ENCODE assay signal across 16 cellular contexts in the genomic region with DNA sequence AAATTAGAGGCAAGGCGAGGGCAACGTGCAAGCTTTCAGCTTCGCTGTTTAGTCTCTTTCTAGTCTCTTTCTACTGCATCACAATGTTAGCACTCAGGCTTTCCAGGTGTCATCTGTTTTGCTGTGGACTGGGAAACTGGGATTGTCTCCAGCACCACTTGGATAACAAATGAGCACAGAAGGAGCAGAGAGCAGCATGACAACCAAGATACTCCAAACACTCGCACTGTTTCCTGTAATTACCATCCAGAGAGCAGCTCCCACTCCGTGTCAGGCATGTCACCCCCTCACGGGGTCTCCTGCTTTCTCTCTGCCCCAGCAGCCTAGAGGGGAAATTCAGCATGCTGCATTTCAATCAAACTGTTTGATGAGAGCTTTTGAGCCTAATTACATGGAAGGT.
DNase-seq lines count a peak whose midpoint lies in the region; ATAC-seq, FAIRE-seq and TF ChIP-seq lines count a peak whose summit lies in the region.
"Had no signal": no experiment of that assay in that cellular context is flagged by ENCODE, and none has a peak within 500 bp of the region (broad histone marks: within the 10 kb centered on the region; RNA-seq: fewer than 3 reads in every experiment).

No MANE protein-coding gene starts in this region.

- no peak for ATAC-seq in A549
- no peak for ATAC-seq in GM21529 (IDR thresholded peaks at IDR 0.05; ENCODE audit: unreplicated experiment)
- ATAC-seq in GM18519 (IDR thresholded peaks at IDR 0.05; ENCODE audit: low FRiP score, unreplicated experiment), result no peak
- ATAC-seq: activated T-helper 17 cell treated with anti-CD3 and anti-CD28 coated beads, Interleukin-2, amount 50 U/mL, for 72 hours; psoas muscle; stimulated activated naive CD8-positive, alpha-beta T cell treated with anti-CD3 and anti-CD28 coated beads, Interleukin-15, Interleukin-2, amounts not matched to agents 100 U/mL and 50 U/mL, for 24 hours; T-cell had no signal

- TF ChIP-seq RAD21 in A549 (conservative IDR thresholded peaks at IDR 0.05 in 1 of 2, IDR thresholded peaks at IDR 0.05 in 1 of 2), result no peak

- peak overlapping the region; percentile 22; the same call in 1 of the 3 replicates for H3K4me2 ChIP-seq in A549

- DNase-seq in A549 (ENCODE audit: low read depth in 1 of 2, low spot score in 1 of 2) (no peak), NCI-H1694 (lab: John Stamatoyannopoulos, UW) (peak; percentile 16), midbrain (lab: John Stamatoyannopoulos, UW) (peak; percentile 35), SKM-1 (lab: John Stamatoyannopoulos, UW; ENCODE audit: unreplicated experiment) (no peak), HFFc6 (no peak)
- DNase-seq: activated CD8-positive, alpha-beta memory T cell treated with anti-CD3 and anti-CD28 coated beads for 24 hours; GF-D8; KBM-7; psoas muscle; stimulated activated naive CD8-positive, alpha-beta T cell treated with anti-CD3 and anti-CD28 coated beads, Interleukin-15, Interleukin-2, amounts not matched to agents 100 U/mL and 50 U/mL, for 24 hours; T-cell; WERI-Rb-1 had no signal

- CTCF ChIA-PET in A549 (lab: Yijun Ruan, JAX), result interaction anchor here (1.4 kb wide), 1 partner anchor 61 kb away, joined by 3 read pairs; no protein-coding TSS in a partner anchor

- H3K36me3 Mint-ChIP-seq in brain, result no peaks in the 10 kb centered on the region
- no peaks in the 10 kb centered on the region for H3K36me3 Mint-ChIP-seq in HFFc6 (ENCODE audit: low read depth)
- H3K36me3 Mint-ChIP-seq: T-cell had no signal

- H3K27me3 Mint-ChIP-seq in brain (no peaks in the 10 kb centered on the region), HFFc6 (ENCODE audit: insufficient read depth) (no peaks in the 10 kb centered on the region)
- H3K27me3 Mint-ChIP-seq: activated T-helper 17 cell treated with anti-CD3 and anti-CD28 coated beads, Interleukin-2, amount 50 U/mL, for 72 hours; T-cell had no signal

- no peak for TF ChIP-seq CTCF in A549 (IDR thresholded peaks at IDR 0.05)
- TF ChIP-seq CTCF in brain (conservative IDR thresholded peaks at IDR 0.05), result no peak
- TF ChIP-seq CTCF in HFFc6 (IDR thresholded peaks at IDR 0.05), result no peak

- H3K4me1 ChIP-seq in A549, result no peaks in the 10 kb centered on the region
- H3K4me1 ChIP-seq: psoas muscle had no signal

- H3K27ac ChIP-seq in A549, result no peak overlapping the region
- H3K27ac ChIP-seq: psoas muscle, WERI-Rb-1 had no signal

- TF ChIP-seq POLR2A in A549 (IDR thresholded peaks at IDR 0.05; ENCODE audit: low read length), result no peak

- no peaks in the 10 kb centered on the region for H3K9me3 Mint-ChIP-seq in brain
- H3K9me3 Mint-ChIP-seq in HFFc6, result no peaks in the 10 kb centered on the region; the same call in 1 of the 2 replicates

- H3K27ac Mint-ChIP-seq in brain (peak overlapping the region in 4 of 5 experiments; percentile 3 to 67 (median 38)), HFFc6 (no peak overlapping the region)
- H3K27ac Mint-ChIP-seq: activated T-helper 17 cell treated with anti-CD3 and anti-CD28 coated beads, Interleukin-2, amount 50 U/mL, for 72 hours; T-cell had no signal

- no peak for TF ChIP-seq EP300 in A549 (IDR thresholded peaks at IDR 0.05)

- FAIRE-seq in A549 (lab: Jason Lieb, UNC), result no peak

- no peak overlapping the region for H3K4me3 ChIP-seq in A549
- H3K4me3 ChIP-seq: psoas muscle had no signal

- no peaks in the 10 kb centered on the region for H3K9me3 ChIP-seq in A549
- H3K9me3 ChIP-seq: psoas muscle had no signal

- POLR2A ChIA-PET in A549 (lab: Yijun Ruan, JAX), result no interaction called here

- WGBS in A549 (ENCODE audit: missing lambda C conversion rate), result 20% methylated on average over 6 of the region's 6 CpGs

- H3K4me1 Mint-ChIP-seq in brain (peaks cover 35% of the 10 kb centered on the region), HFFc6 (ENCODE audit: low read depth) (no peaks in the 10 kb centered on the region)
- H3K4me1 Mint-ChIP-seq: activated T-helper 17 cell treated with anti-CD3 and anti-CD28 coated beads, Interleukin-2, amount 50 U/mL, for 72 hours; T-cell had no signal

- H3K4me3 Mint-ChIP-seq in brain (peak overlapping the region; percentile 33 to 81 (median 52)), HFFc6 (no peak overlapping the region)
- H3K4me3 Mint-ChIP-seq: activated T-helper 17 cell treated with anti-CD3 and anti-CD28 coated beads, Interleukin-2, amount 50 U/mL, for 72 hours; T-cell had no signal

TF ChIP-seq in A549, 52 proteins besides CTCF, POLR2A, EP300 and RAD21:
- TF ChIP-seq ATOH8 (CRISPR knock-in tag; IDR thresholded peaks at IDR 0.05; ENCODE audit: low read depth) (no peak), CBX8 (IDR thresholded peaks at IDR 0.05) (no peak), HEYL (CRISPR knock-in tag; IDR thresholded peaks at IDR 0.05) (no peak), JUNB (IDR thresholded peaks at IDR 0.05) (no peak), HDAC2 (IDR thresholded peaks at IDR 0.05) (no peak), ZC3H11A (IDR thresholded peaks at IDR 0.05) (no peak), ZNF302 (CRISPR knock-in tag; IDR thresholded peaks at IDR 0.05) (no peak), FOXS1 (CRISPR knock-in tag; IDR thresholded peaks at IDR 0.05) (no peak), CHD4 (IDR thresholded peaks at IDR 0.05; ENCODE audit: borderline replicate concordance) (no peak), FOSB (CRISPR knock-in tag; IDR thresholded peaks at IDR 0.05) (no peak), NFE2L2 (conservative IDR thresholded peaks at IDR 0.05; ENCODE audit: low read length) (no peak), RNF2 (IDR thresholded peaks at IDR 0.05; ENCODE audit: borderline replicate concordance, low read depth) (no peak), JUN (IDR thresholded peaks at IDR 0.05) (no peak)
- TF ChIP-seq, protein P1, sequence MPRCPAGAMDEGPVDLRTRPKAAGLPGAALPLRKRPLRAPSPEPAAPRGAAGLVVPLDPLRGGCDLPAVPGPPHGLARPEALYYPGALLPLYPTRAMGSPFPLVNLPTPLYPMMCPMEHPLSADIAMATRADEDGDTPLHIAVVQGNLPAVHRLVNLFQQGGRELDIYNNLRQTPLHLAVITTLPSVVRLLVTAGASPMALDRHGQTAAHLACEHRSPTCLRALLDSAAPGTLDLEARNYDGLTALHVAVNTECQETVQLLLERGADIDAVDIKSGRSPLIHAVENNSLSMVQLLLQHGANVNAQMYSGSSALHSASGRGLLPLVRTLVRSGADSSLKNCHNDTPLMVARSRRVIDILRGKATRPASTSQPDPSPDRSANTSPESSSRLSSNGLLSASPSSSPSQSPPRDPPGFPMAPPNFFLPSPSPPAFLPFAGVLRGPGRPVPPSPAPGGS (IDR thresholded peaks at IDR 0.05), result no peak

Comparison
In these comparisons a context has a peak if more than half of its experiments do, and no peak if none do; other contexts are left out.
1. DNase-seq: peak in NCI-H1694 (single experiment) and midbrain (single experiment); none in A549 (0 of 2), SKM-1 (single experiment) and HFFc6 (single experiment).